ENCODE assay signal across 21 cellular contexts in the genomic region with DNA sequence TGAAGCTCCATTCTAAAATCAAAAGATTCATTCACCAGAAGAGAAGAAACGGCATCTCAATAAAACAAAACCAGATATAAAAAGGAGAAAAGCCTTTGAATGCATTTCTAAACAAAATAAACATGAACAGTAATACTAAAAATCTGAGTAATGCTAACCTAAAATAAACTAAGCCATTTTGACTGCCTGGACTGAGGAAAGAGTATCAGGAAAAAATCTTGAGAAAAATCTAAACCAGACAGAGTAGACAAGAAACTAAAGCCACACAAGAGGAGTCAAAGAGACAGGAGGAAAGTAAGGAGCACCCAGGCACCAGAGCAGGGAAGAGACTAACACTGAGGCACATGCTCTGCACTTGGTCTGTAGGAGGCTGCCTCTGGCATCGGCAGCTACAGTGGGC. TPM values are rescaled to one million over a fixed set of nuclear protein-coding genes. Genes with fewer than 3 reads are reported as not detected.
DNase-seq lines count a peak whose midpoint lies in the region; ATAC-seq and TF ChIP-seq lines count a peak whose summit lies in the region.
"Had no signal": no experiment of that assay in that cellular context is flagged by ENCODE, and none has a peak within 500 bp of the region (broad histone marks: within the 10 kb centered on the region; RNA-seq: fewer than 3 reads in every experiment).

No MANE protein-coding gene starts in this region.

- no peaks in the 10 kb centered on the region; the same call in 1 of the 2 replicates for H3K27me3 Mint-ChIP-seq in HFFc6 (ENCODE audit: insufficient read depth)
- H3K27me3 Mint-ChIP-seq in chondrocyte (ENCODE audit: low read depth), result no peaks in the 10 kb centered on the region
- H3K27me3 Mint-ChIP-seq in WTC11 (ENCODE audit: low read depth), result no peaks in the 10 kb centered on the region
- H3K27me3 Mint-ChIP-seq in CD14-positive monocyte (ENCODE audit: low read depth in 3 of 3), result no peaks in the 10 kb centered on the region
- H3K27me3 Mint-ChIP-seq: T-cell had no signal

- peaks cover 37% of the 10 kb centered on the region for H3K4me1 Mint-ChIP-seq in HFFc6 (ENCODE audit: low read depth)
- H3K4me1 Mint-ChIP-seq in chondrocyte (ENCODE audit: low read depth), result peaks cover 26% of the 10 kb centered on the region
- H3K4me1 Mint-ChIP-seq in WTC11, result no peaks in the 10 kb centered on the region
- H3K4me1 Mint-ChIP-seq in CD14-positive monocyte, result peaks cover 5% of the 10 kb centered on the region
- H3K4me1 Mint-ChIP-seq: T-cell had no signal

- H3K27ac ChIP-seq in osteoblast (ENCODE audit: low read depth, low read length), result no peak overlapping the region
- H3K27ac ChIP-seq: BLaER1, RWPE1 had no signal

- H3K36me3 ChIP-seq in osteoblast (ENCODE audit: insufficient read depth, low read length), result peaks cover 15% of the 10 kb centered on the region

- no peaks in the 10 kb centered on the region for H3K27me3 ChIP-seq in osteoblast (ENCODE audit: insufficient read depth, low read length)
- H3K27me3 ChIP-seq: BLaER1 had no signal

- no peak for ATAC-seq in WTC11
- ATAC-seq: CD8-positive, alpha-beta T cell; SK-N-SH treated with all-trans-retinoic acid at 6 μM for 48 hours; T-cell had no signal

- no peaks in the 10 kb centered on the region for H4K20me1 ChIP-seq in osteoblast (ENCODE audit: insufficient read depth, low read length)

- peak overlapping the region; percentile 79 for H2AFZ ChIP-seq in osteoblast (ENCODE audit: low read length)

- H3K36me3 Mint-ChIP-seq in HFFc6 (ENCODE audit: low read depth) (peaks cover 17% of the 10 kb centered on the region), chondrocyte (ENCODE audit: low read depth) (peaks cover 13% of the 10 kb centered on the region), WTC11 (peaks cover 19% of the 10 kb centered on the region), CD14-positive monocyte (peaks cover 53 to 55% of the 10 kb centered on the region in 2 donors)

- POLR2A ChIA-PET in WTC11 (lab: Charles Lee), result no interaction called here

- H3K4me3 Mint-ChIP-seq in HFFc6 (peak overlapping the region; percentile 3; the same call in 1 of the 2 replicates), chondrocyte (ENCODE audit: unreplicated experiment) (no peak overlapping the region), WTC11 (no peak overlapping the region), CD14-positive monocyte (no peak overlapping the region)
- H3K4me3 Mint-ChIP-seq: CD8-positive, alpha-beta T cell; T-cell had no signal

- H3K9me3 Mint-ChIP-seq in HFFc6 (no peaks in the 10 kb centered on the region), chondrocyte (ENCODE audit: low read depth) (no peaks in the 10 kb centered on the region), WTC11 (no peaks in the 10 kb centered on the region), CD14-positive monocyte (no peaks in the 10 kb centered on the region)
- H3K9me3 Mint-ChIP-seq: CD8-positive, alpha-beta T cell; T-cell had no signal

- H3K4me1 ChIP-seq in osteoblast (ENCODE audit: insufficient read depth, low read length), result peaks cover 25% of the 10 kb centered on the region
- H3K4me1 ChIP-seq: BLaER1 had no signal

- peak overlapping the region; percentile 7 for H3K4me2 ChIP-seq in osteoblast (ENCODE audit: insufficient read depth, low read length)
- H3K4me2 ChIP-seq: BLaER1 had no signal

- intact Hi-C loops in CD14-positive monocyte (cut with micrococcal nuclease), result no loop called here

- H3K4me3 ChIP-seq in osteoblast (ENCODE audit: insufficient read depth, low read length), result no peak overlapping the region
- H3K4me3 ChIP-seq: BLaER1, K562 had no signal

- H3K79me2 ChIP-seq in osteoblast (ENCODE audit: insufficient read depth, low read length), result no peaks in the 10 kb centered on the region

- DNase-seq in AG08396 (ENCODE audit: low spot score) (peak; percentile 8), HFFc6 (no peak), chondrocyte (ENCODE audit: low spot score) (no peak), osteoblast (ENCODE audit: insufficient read length, low spot score, missing footprints) (no peak), WTC11 (ENCODE audit: low spot score) (no peak), midbrain (lab: John Stamatoyannopoulos, UW) (no peak), NCI-H187 treated with DMSO at 0.1 percent for 48 hours (lab: John Stamatoyannopoulos, UW) (no peak), CD14-positive monocyte (ENCODE audit: low spot score) (no peak)
- DNase-seq: CD8-positive, alpha-beta T cell; DND-41; MM.1S; NCI-H1092; NCI-H1436; NCI-H1930; NK-92 treated with Interleukin-12 subunit alpha and Interleukin-12 subunit beta, amount 100 ng/mL, for 24 hours; SIG-M5; T-cell had no signal

- H3K27ac Mint-ChIP-seq in HFFc6, result peak overlapping the region; percentile 76
- peak overlapping the region; percentile 82 for H3K27ac Mint-ChIP-seq in chondrocyte (ENCODE audit: unreplicated experiment)
- H3K27ac Mint-ChIP-seq in WTC11, result no peak overlapping the region; the same call in 1 of the 2 replicates
- no peak overlapping the region for H3K27ac Mint-ChIP-seq in CD14-positive monocyte
- H3K27ac Mint-ChIP-seq: CD8-positive, alpha-beta T cell had no signal

- CTCF ChIA-PET in WTC11 (lab: Charles Lee), result no interaction called here

- no peaks in the 10 kb centered on the region for H3K9me3 ChIP-seq in osteoblast (ENCODE audit: low read depth, low read length)
- H3K9me3 ChIP-seq: BLaER1 had no signal

- no peak for TF ChIP-seq CTCF in HFFc6 (IDR thresholded peaks at IDR 0.05)
- TF ChIP-seq CTCF in chondrocyte (IDR thresholded peaks at IDR 0.05), result no peak
- no peak for TF ChIP-seq CTCF in osteoblast (IDR thresholded peaks at IDR 0.05; ENCODE audit: extremely low read depth, low read depth, low read length)
- no peak for TF ChIP-seq CTCF in WTC11 (IDR thresholded peaks at IDR 0.05)
- no peak for TF ChIP-seq CTCF in CD14-positive monocyte (IDR thresholded peaks at IDR 0.05)

TF ChIP-seq in WTC11, 78 proteins besides CTCF, POLR2A, EP300 and RAD21 (continues in another document):
- TF ChIP-seq, protein P1, sequence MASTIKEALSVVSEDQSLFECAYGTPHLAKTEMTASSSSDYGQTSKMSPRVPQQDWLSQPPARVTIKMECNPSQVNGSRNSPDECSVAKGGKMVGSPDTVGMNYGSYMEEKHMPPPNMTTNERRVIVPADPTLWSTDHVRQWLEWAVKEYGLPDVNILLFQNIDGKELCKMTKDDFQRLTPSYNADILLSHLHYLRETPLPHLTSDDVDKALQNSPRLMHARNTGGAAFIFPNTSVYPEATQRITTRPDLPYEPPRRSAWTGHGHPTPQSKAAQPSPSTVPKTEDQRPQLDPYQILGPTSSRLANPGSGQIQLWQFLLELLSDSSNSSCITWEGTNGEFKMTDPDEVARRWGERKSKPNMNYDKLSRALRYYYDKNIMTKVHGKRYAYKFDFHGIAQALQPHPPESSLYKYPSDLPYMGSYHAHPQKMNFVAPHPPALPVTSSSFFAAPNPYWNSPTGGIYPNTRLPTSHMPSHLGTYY (CRISPR knock-in tag; IDR thresholded peaks at IDR 0.05), result no peak
- TF ChIP-seq, protein P2, sequence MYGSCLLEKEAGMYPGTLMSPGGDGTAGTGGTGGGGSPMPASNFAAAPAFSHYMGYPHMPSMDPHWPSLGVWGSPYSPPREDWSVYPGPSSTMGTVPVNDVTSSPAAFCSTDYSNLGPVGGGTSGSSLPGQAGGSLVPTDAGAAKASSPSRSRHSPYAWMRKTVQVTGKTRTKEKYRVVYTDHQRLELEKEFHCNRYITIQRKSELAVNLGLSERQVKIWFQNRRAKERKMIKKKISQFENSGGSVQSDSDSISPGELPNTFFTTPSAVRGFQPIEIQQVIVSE (CRISPR knock-in tag; IDR thresholded peaks at IDR 0.05; ENCODE audit: borderline replicate concordance), result no peak
- TF ChIP-seq PRRX2 (CRISPR knock-in tag; IDR thresholded peaks at IDR 0.05) (no peak), IRF2 (CRISPR knock-in tag; IDR thresholded peaks at IDR 0.05; ENCODE audit: borderline replicate concordance, low read depth) (no peak), FOXJ3 (CRISPR knock-in tag; IDR thresholded peaks at IDR 0.05; ENCODE audit: borderline replicate concordance) (no peak), ZNF423 (CRISPR knock-in tag; IDR thresholded peaks at IDR 0.05) (no peak), KAT7 (CRISPR knock-in tag; IDR thresholded peaks at IDR 0.05; ENCODE audit: borderline replicate concordance) (no peak)
- TF ChIP-seq, protein P3, sequence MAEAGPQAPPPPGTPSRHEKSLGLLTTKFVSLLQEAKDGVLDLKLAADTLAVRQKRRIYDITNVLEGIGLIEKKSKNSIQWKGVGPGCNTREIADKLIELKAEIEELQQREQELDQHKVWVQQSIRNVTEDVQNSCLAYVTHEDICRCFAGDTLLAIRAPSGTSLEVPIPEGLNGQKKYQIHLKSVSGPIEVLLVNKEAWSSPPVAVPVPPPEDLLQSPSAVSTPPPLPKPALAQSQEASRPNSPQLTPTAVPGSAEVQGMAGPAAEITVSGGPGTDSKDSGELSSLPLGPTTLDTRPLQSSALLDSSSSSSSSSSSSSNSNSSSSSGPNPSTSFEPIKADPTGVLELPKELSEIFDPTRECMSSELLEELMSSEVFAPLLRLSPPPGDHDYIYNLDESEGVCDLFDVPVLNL (CRISPR knock-in tag; IDR thresholded peaks at IDR 0.05; ENCODE audit: borderline replicate concordance, low read depth), result no peak
- TF ChIP-seq, protein P4, sequence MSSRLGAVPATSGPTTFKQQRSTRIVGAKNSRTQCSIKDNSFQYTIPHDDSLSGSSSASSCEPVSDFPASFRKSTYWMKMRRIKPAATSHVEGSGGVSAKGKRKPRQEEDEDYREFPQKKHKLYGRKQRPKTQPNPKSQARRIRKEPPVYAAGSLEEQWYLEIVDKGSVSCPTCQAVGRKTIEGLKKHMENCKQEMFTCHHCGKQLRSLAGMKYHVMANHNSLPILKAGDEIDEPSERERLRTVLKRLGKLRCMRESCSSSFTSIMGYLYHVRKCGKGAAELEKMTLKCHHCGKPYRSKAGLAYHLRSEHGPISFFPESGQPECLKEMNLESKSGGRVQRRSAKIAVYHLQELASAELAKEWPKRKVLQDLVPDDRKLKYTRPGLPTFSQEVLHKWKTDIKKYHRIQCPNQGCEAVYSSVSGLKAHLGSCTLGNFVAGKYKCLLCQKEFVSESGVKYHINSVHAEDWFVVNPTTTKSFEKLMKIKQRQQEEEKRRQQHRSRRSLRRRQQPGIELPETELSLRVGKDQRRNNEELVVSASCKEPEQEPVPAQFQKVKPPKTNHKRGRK (CRISPR knock-in tag; IDR thresholded peaks at IDR 0.05; ENCODE audit: borderline replicate concordance), result no peak

RNA-seq across cellular contexts. Expression of a gene that starts 50.4 kb away (rescaled TPM):
- 10 to 100 TPM; 67.5 to 77.0 (median 69.6) TPM for total RNA-seq in HFFc6 (2021; fragmentation: NEBNext Ultra II Directional; extraction: Animal tissue kit (Norgen Biotek cat#: 25700))
- 59.3 to 82.6 TPM (median 60.6 TPM) in 3 replicates for total RNA-seq in chondrocyte
- total RNA-seq in osteoblast, result 32.9 and 35.7 TPM in 2 replicates
- total RNA-seq in WTC11 (2021), result 102 to 125 TPM (median 110 TPM) in 3 replicates
- 1 to 10 TPM; 2.2 to 7.6 TPM for polyA plus RNA-seq in CD14-positive monocyte

RNA-seq across cellular contexts. Expression of a gene that starts 50.6 kb away (rescaled TPM):
- 10 to 100 TPM; 18.7 to 23.7 (median 20.6) TPM for total RNA-seq in HFFc6 (2021; fragmentation: NEBNext Ultra II Directional; extraction: Animal tissue kit (Norgen Biotek cat#: 25700))
- total RNA-seq in chondrocyte (17.2 to 21.9 TPM (median 20.2 TPM) in 3 replicates), osteoblast (21.4 and 21.8 TPM in 2 replicates), WTC11 (2021) (30.8 to 40.6 TPM (median 36.6 TPM) in 3 replicates)
- 10 to 100 TPM; 19.9 to 20.2 TPM for polyA plus RNA-seq in CD14-positive monocyte

Comparison
In these comparisons a context has a peak if more than half of its experiments do, and no peak if none do; other contexts are left out.
1. H3K27ac Mint-ChIP-seq: peak in HFFc6 (single experiment) and chondrocyte (single experiment); none in WTC11 (single experiment) and CD14-positive monocyte (0 of 7).